23 cellular contexts compared by ENCODE assay signal in the genomic region with DNA sequence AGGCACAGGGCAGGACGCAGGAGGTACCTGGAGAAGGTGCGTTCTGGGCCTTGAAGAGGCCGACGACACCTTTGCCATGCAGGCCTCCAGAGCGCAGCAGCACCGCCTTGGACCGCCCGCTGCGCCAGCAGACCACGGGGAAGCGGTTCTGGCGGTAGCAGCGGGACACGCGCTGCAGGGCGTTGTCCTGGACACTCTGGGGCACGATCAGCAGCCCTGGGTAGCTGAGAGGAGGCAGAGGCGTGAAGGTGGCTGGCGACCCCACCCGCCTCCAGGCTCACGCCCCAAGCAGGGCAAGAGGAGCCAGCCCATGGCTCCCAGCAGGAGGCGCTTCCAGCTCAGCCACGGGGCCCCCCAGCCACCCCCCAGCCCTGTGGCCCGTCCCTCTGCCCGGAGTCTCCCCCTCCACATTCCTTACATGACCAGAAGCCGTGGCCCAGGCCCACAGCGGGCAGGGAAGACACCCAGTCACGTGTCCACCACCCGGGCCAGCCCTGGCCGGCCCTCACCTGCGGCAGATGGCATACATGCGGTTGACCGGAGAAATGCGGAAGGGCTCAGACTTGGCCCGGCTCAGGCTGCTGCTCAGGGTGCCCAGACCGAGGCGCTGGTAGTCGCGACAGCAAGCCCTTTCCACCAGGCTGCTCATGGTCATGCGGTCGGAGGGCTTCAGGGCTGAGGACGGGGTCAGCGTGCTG. TPM values are rescaled to one million over a fixed set of nuclear protein-coding genes. Genes with fewer than 3 reads are reported as not detected.
A peak's percentile ranks its signal among the peaks of the same experiment; 100 is the strongest.
DNase-seq lines count a peak whose midpoint lies in the region; ATAC-seq and TF ChIP-seq lines count a peak whose summit lies in the region.
"Had no signal": no experiment of that assay in that cellular context is flagged by ENCODE, and none has a peak within 500 bp of the region (broad histone marks: within the 10 kb centered on the region; RNA-seq: fewer than 3 reads in every experiment).

No MANE protein-coding gene starts in this region.

- H3K27me3 Mint-ChIP-seq in natural killer cell (ENCODE audit: low read depth in 2 of 2): no peaks in the 10 kb centered on the region
- no peaks in the 10 kb centered on the region for H3K27me3 Mint-ChIP-seq in natural killer cell treated with Interleukin-12 subunit alpha and Interleukin-12 subunit beta and Interleukin-15 and Interleukin-18, amount 100 ng/mL, for 72 hours
- H3K27me3 Mint-ChIP-seq: stimulated activated naive CD8-positive, alpha-beta T cell treated with anti-CD3 and anti-CD28 coated beads, Interleukin-15, Interleukin-2, amounts not matched to agents 100 ng/mL and 50 ng/mL, for 24 hours had no signal

- intact Hi-C loops in natural killer cell (cut with micrococcal nuclease): no loop called here

- H3K27ac Mint-ChIP-seq in natural killer cell: no peak overlapping the region
- H3K27ac Mint-ChIP-seq in natural killer cell treated with Interleukin-12 subunit alpha and Interleukin-12 subunit beta and Interleukin-15 and Interleukin-18, amount 100 ng/mL, for 72 hours: no peak overlapping the region
- H3K27ac Mint-ChIP-seq: stimulated activated naive CD8-positive, alpha-beta T cell treated with anti-CD3 and anti-CD28 coated beads, Interleukin-15, Interleukin-2, amounts not matched to agents 100 ng/mL and 50 ng/mL, for 24 hours had no signal

- H3K36me3 Mint-ChIP-seq in natural killer cell: no peaks in the 10 kb centered on the region
- no peaks in the 10 kb centered on the region for H3K36me3 Mint-ChIP-seq in natural killer cell treated with Interleukin-12 subunit alpha and Interleukin-12 subunit beta and Interleukin-15 and Interleukin-18, amount 100 ng/mL, for 72 hours

- no peak for TF ChIP-seq CTCF in natural killer cell (IDR thresholded peaks at IDR 0.05)

- peak in 2 of 3 donors; percentile 31 to 42 for ATAC-seq in natural killer cell
- no peak for ATAC-seq in natural killer cell treated with Interleukin-12 subunit alpha and Interleukin-12 subunit beta and Interleukin-15 and Interleukin-18, amount 100 ng/mL, for 72 hours
- ATAC-seq: activated CD8-positive, alpha-beta T cell treated with anti-CD3 and anti-CD28 coated beads, Interleukin-2, amount 10 ng/mL, durations not matched to agents 7 days and 5 days had no signal

- H3K4me3 Mint-ChIP-seq in natural killer cell: no peak overlapping the region
- no peak overlapping the region for H3K4me3 Mint-ChIP-seq in natural killer cell treated with Interleukin-12 subunit alpha and Interleukin-12 subunit beta and Interleukin-15 and Interleukin-18, amount 100 ng/mL, for 72 hours
- H3K4me3 Mint-ChIP-seq: activated CD8-positive, alpha-beta T cell treated with anti-CD3 and anti-CD28 coated beads, Interleukin-2, amount 10 ng/mL, durations not matched to agents 7 days and 5 days; stimulated activated naive CD8-positive, alpha-beta T cell treated with anti-CD3 and anti-CD28 coated beads, Interleukin-15, Interleukin-2, amounts not matched to agents 100 ng/mL and 50 ng/mL, for 24 hours had no signal

- DNase-seq in natural killer cell: no peak
- no peak for DNase-seq in natural killer cell treated with Interleukin-12 subunit alpha and Interleukin-12 subunit beta and Interleukin-15 and Interleukin-18, amount 100 ng/mL, for 72 hours (ENCODE audit: low spot score)
- peak; percentile 91 for DNase-seq in cerebellar cortex (ENCODE audit: low spot score)
- DNase-seq in AML-193 (lab: John Stamatoyannopoulos, UW): no peak
- no peak for DNase-seq in NOMO-1 treated with DMSO at 0.1 percent for 48 hours (lab: John Stamatoyannopoulos, UW; ENCODE audit: unreplicated experiment)
- DNase-seq in stimulated activated CD4-positive, alpha-beta T cell treated with anti-CD3 and anti-CD28 coated beads, Interleukin-15, amount 100 ng/mL, for 24 hours: no peak
- DNase-seq: activated CD4-positive, alpha-beta T cell treated with anti-CD3 and anti-CD28 coated beads for 1 hour; activated CD8-positive, alpha-beta T cell treated with anti-CD3 and anti-CD28 coated beads, Interleukin-2, amount 10 ng/mL, durations not matched to agents 7 days and 5 days; activated gamma-delta T cell; brain microvascular endothelial cell; cortex of kidney; DMS79; mesenchymal stem cell; NCI-H1092 treated with DMSO at 0.1 percent for 48 hours; NCI-H1930; NCI-H226; NCI-H82; ovary; PC-9; SIG-M5; tibial artery had no signal

- peaks cover 0 to 7% of the 10 kb centered on the region in 2 donors for H3K4me1 Mint-ChIP-seq in natural killer cell
- peaks cover 0 to 8% of the 10 kb centered on the region in 2 donors for H3K4me1 Mint-ChIP-seq in natural killer cell treated with Interleukin-12 subunit alpha and Interleukin-12 subunit beta and Interleukin-15 and Interleukin-18, amount 100 ng/mL, for 72 hours (ENCODE audit: low read depth in 2 of 2)

- H3K9me3 Mint-ChIP-seq in natural killer cell: no peaks in the 10 kb centered on the region
- H3K9me3 Mint-ChIP-seq in natural killer cell treated with Interleukin-12 subunit alpha and Interleukin-12 subunit beta and Interleukin-15 and Interleukin-18, amount 100 ng/mL, for 72 hours: no peaks in the 10 kb centered on the region
- H3K9me3 Mint-ChIP-seq: stimulated activated naive CD8-positive, alpha-beta T cell treated with anti-CD3 and anti-CD28 coated beads, Interleukin-15, Interleukin-2, amounts not matched to agents 100 ng/mL and 50 ng/mL, for 24 hours had no signal

RNA-seq across cellular contexts. Expression of a gene that starts 15.2 kb away (rescaled TPM):
- 100 to 1,000 TPM; 235 to 284 (median 242) TPM for total RNA-seq in natural killer cell
- 100 to 1,000 TPM; 114 to 152 TPM for total RNA-seq in natural killer cell treated with Interleukin-12 subunit alpha and Interleukin-12 subunit beta and Interleukin-15 and Interleukin-18, amount 100 ng/mL, for 72 hours

RNA-seq across cellular contexts. Expression of a gene that starts 21.8 kb away (rescaled TPM):
- 1 to 10 TPM in 2 of 3 donors, under 1 TPM in 1; 0.26 to 2.5 (median 1.5) TPM for total RNA-seq in natural killer cell
- total RNA-seq in natural killer cell treated with Interleukin-12 subunit alpha and Interleukin-12 subunit beta and Interleukin-15 and Interleukin-18, amount 100 ng/mL, for 72 hours: 1 to 10 TPM; 2.6 to 6.7 TPM

RNA-seq across cellular contexts. Expression of a gene that starts 27.1 kb away (rescaled TPM):
- total RNA-seq in natural killer cell: under 1 TPM in 1 of 3 donors, not detected in 2; 0.23 TPM
- under 1 TPM in 1 of 2 donors, not detected in 1; 0.45 TPM for total RNA-seq in natural killer cell treated with Interleukin-12 subunit alpha and Interleukin-12 subunit beta and Interleukin-15 and Interleukin-18, amount 100 ng/mL, for 72 hours
- total RNA-seq: right atrium auricular region had no signal

RNA-seq across cellular contexts. Expression of a gene that starts 47.9 kb away (rescaled TPM):
- total RNA-seq in natural killer cell: 100 to 1,000 TPM; 114 to 129 (median 122) TPM
- 100 to 1,000 TPM in 1 of 2 donors, 10 to 100 TPM in 1; 97.8 to 149 TPM for total RNA-seq in natural killer cell treated with Interleukin-12 subunit alpha and Interleukin-12 subunit beta and Interleukin-15 and Interleukin-18, amount 100 ng/mL, for 72 hours

RNA-seq across cellular contexts. Expression of a gene that starts 48.4 kb away (rescaled TPM):
- 100 to 1,000 TPM in 2 of 3 donors, 10 to 100 TPM in 1; 94.5 to 106 (median 104) TPM for total RNA-seq in natural killer cell
- total RNA-seq in natural killer cell treated with Interleukin-12 subunit alpha and Interleukin-12 subunit beta and Interleukin-15 and Interleukin-18, amount 100 ng/mL, for 72 hours: 100 to 1,000 TPM; 105 to 156 TPM

Comparison
In these comparisons a context has a peak if more than half of its experiments do, and no peak if none do; other contexts are left out.
1. ATAC-seq: peak in natural killer cell (2 of 3); none in natural killer cell treated with Interleukin-12 subunit alpha and Interleukin-12 subunit beta and Interleukin-15 and Interleukin-18, amount 100 ng/mL, for 72 hours (0 of 2).